25 cellular contexts compared by ENCODE assay signal in genomic region chr11:26792956-26793355, GRCh38.
"Had no signal": no experiment of that assay in that cellular context is flagged by ENCODE, and none has a peak within 500 bp of the region (broad histone marks: within the 10 kb centered on the region; RNA-seq: fewer than 3 reads in every experiment).

No MANE protein-coding gene starts in this region.

- ATAC-seq: activated CD4-positive, alpha-beta T cell treated with anti-CD3 and anti-CD28 coated beads for 36 hours; activated CD8-positive, alpha-beta memory T cell treated with anti-CD3 and anti-CD28 coated beads, Interleukin-2, amount 10 ng/mL, durations not matched to agents 7 days and 5 days; activated CD8-positive, alpha-beta T cell treated with anti-CD3 and anti-CD28 coated beads, Interleukin-2, amount 10 ng/mL, durations not matched to agents 7 days and 5 days; activated naive CD8-positive, alpha-beta T cell treated with anti-CD3 and anti-CD28 coated beads, Interleukin-2, amount 50 U/mL, for 24 hours; heart right ventricle; left lung; lower lobe of right lung; naive thymus-derived CD8-positive, alpha-beta T cell; right cardiac atrium; stimulated activated naive CD8-positive, alpha-beta T cell treated with anti-CD3 and anti-CD28 coated beads, Interleukin-15, Interleukin-2, amounts not matched to agents 100 U/mL and 50 U/mL, for 24 hours had no signal

- H3K36me3 Mint-ChIP-seq: activated CD8-positive, alpha-beta memory T cell treated with anti-CD3 and anti-CD28 coated beads, Interleukin-2, amount 10 ng/mL, durations not matched to agents 7 days and 5 days; activated naive CD4-positive, alpha-beta T cell treated with anti-CD3 and anti-CD28 coated beads, Interleukin-2, amount 50 U/mL, for 24 hours; naive thymus-derived CD8-positive, alpha-beta T cell had no signal

- H3K4me3 ChIP-seq: heart right ventricle, left lung, lower lobe of right lung, spleen, testis, transverse colon had no signal

- DNase-seq: activated CD4-positive, alpha-beta T cell treated with anti-CD3 and anti-CD28 coated beads for 36 hours; activated CD4-positive, CD25-positive, alpha-beta regulatory T cell; activated CD8-positive, alpha-beta memory T cell treated with anti-CD3 and anti-CD28 coated beads, Interleukin-2, amount 10 ng/mL, durations not matched to agents 7 days and 5 days; activated CD8-positive, alpha-beta T cell treated with anti-CD3 and anti-CD28 coated beads, Interleukin-2, amount 10 ng/mL, durations not matched to agents 7 days and 5 days; activated naive CD8-positive, alpha-beta T cell treated with anti-CD3 and anti-CD28 coated beads, Interleukin-2, amount 50 U/mL, for 24 hours; activated T-cell treated with anti-CD3 and anti-CD28 coated beads, Interleukin-2, amount 50 U/mL, for 48 hours; effector memory CD4-positive, alpha-beta T cell; heart right ventricle; left lung; lower lobe of right lung; mesenchymal stem cell; naive thymus-derived CD8-positive, alpha-beta T cell; nucleus accumbens; right cardiac atrium; spleen; stimulated activated CD4-positive, alpha-beta T cell treated with anti-CD3 and anti-CD28 coated beads, Interleukin-2, amount 100 ng/mL, for 48 hours; stimulated activated naive CD8-positive, alpha-beta T cell treated with anti-CD3 and anti-CD28 coated beads, Interleukin-15, Interleukin-2, amounts not matched to agents 100 U/mL and 50 U/mL, for 24 hours; T-helper 1 cell; testis; transverse colon had no signal

- H3K9me3 Mint-ChIP-seq: activated naive CD8-positive, alpha-beta T cell treated with anti-CD3 and anti-CD28 coated beads, Interleukin-2, amount 50 U/mL, for 24 hours; neural crest cell; T-helper 2 cell treated with Interferon-gamma antibody and Interleukin-4, amounts not matched to agents 5 μg/mL and 100 μg/mL, for 36 hours had no signal

- H3K4me3 Mint-ChIP-seq: activated CD4-positive, alpha-beta T cell treated with anti-CD3 and anti-CD28 coated beads for 36 hours; activated CD8-positive, alpha-beta memory T cell treated with anti-CD3 and anti-CD28 coated beads, Interleukin-2, amount 10 ng/mL, durations not matched to agents 7 days and 5 days; activated CD8-positive, alpha-beta T cell treated with anti-CD3 and anti-CD28 coated beads, Interleukin-2, amount 10 ng/mL, durations not matched to agents 7 days and 5 days; activated naive CD4-positive, alpha-beta T cell treated with anti-CD3 and anti-CD28 coated beads, Interleukin-2, amount 50 U/mL, for 24 hours; activated naive CD8-positive, alpha-beta T cell treated with anti-CD3 and anti-CD28 coated beads, Interleukin-2, amount 50 U/mL, for 24 hours; central memory CD8-positive, alpha-beta T cell; naive thymus-derived CD8-positive, alpha-beta T cell; neural crest cell; T-helper 2 cell treated with Interferon-gamma antibody and Interleukin-4, amounts not matched to agents 5 μg/mL and 100 μg/mL, for 36 hours had no signal

- H3K27me3 Mint-ChIP-seq: activated CD4-positive, alpha-beta T cell treated with anti-CD3 and anti-CD28 coated beads for 36 hours; activated CD8-positive, alpha-beta memory T cell treated with anti-CD3 and anti-CD28 coated beads, Interleukin-2, amount 10 ng/mL, durations not matched to agents 7 days and 5 days; activated naive CD4-positive, alpha-beta T cell treated with anti-CD3 and anti-CD28 coated beads, Interleukin-2, amount 50 U/mL, for 24 hours; activated naive CD8-positive, alpha-beta T cell treated with anti-CD3 and anti-CD28 coated beads, Interleukin-2, amount 50 U/mL, for 24 hours; central memory CD8-positive, alpha-beta T cell; naive thymus-derived CD8-positive, alpha-beta T cell had no signal

- H3K27ac Mint-ChIP-seq: activated CD4-positive, alpha-beta T cell treated with anti-CD3 and anti-CD28 coated beads for 36 hours; activated CD8-positive, alpha-beta memory T cell treated with anti-CD3 and anti-CD28 coated beads, Interleukin-2, amount 10 ng/mL, durations not matched to agents 7 days and 5 days; activated CD8-positive, alpha-beta T cell treated with anti-CD3 and anti-CD28 coated beads, Interleukin-2, amount 10 ng/mL, durations not matched to agents 7 days and 5 days; activated naive CD4-positive, alpha-beta T cell treated with anti-CD3 and anti-CD28 coated beads, Interleukin-2, amount 50 U/mL, for 24 hours; activated naive CD8-positive, alpha-beta T cell treated with anti-CD3 and anti-CD28 coated beads, Interleukin-2, amount 50 U/mL, for 24 hours; activated T-helper 2 cell treated with anti-CD3 and anti-CD28 coated beads, Interferon-gamma antibody, Interleukin-2, Interleukin-4, amounts not matched to agents 10 μg/mL and 5 μg/mL and 100 μg/mL, durations not matched to agents 14 hours and 24 hours and 36 hours; naive thymus-derived CD8-positive, alpha-beta T cell; T-helper 2 cell treated with Interferon-gamma antibody and Interleukin-4, amounts not matched to agents 5 μg/mL and 100 μg/mL, for 36 hours had no signal

- H3K4me1 Mint-ChIP-seq: activated CD4-positive, alpha-beta T cell treated with anti-CD3 and anti-CD28 coated beads for 36 hours; activated CD8-positive, alpha-beta memory T cell treated with anti-CD3 and anti-CD28 coated beads, Interleukin-2, amount 10 ng/mL, durations not matched to agents 7 days and 5 days; activated naive CD4-positive, alpha-beta T cell treated with anti-CD3 and anti-CD28 coated beads, Interleukin-2, amount 50 U/mL, for 24 hours; activated naive CD8-positive, alpha-beta T cell treated with anti-CD3 and anti-CD28 coated beads, Interleukin-2, amount 50 U/mL, for 24 hours; central memory CD8-positive, alpha-beta T cell; naive thymus-derived CD8-positive, alpha-beta T cell; neural crest cell had no signal
